ENCODE assay signal across 12 cellular contexts in genomic region chr2:59594671-59595222, GRCh38.
DNase-seq lines count a peak whose midpoint lies in the region; ATAC-seq and TF ChIP-seq lines count a peak whose summit lies in the region.
"Had no signal": no experiment of that assay in that cellular context is flagged by ENCODE, and none has a peak within 500 bp of the region (broad histone marks: within the 10 kb centered on the region; RNA-seq: fewer than 3 reads in every experiment).

No MANE protein-coding gene starts in this region.

- no peak for DNase-seq in activated B cell treated with CpG ODN at 0.5 μM for 24 hours
- no peak for DNase-seq in testis
- DNase-seq in GM10248 (ENCODE audit: extremely low spot score), result no peak
- no peak for DNase-seq in H7
- no peak for DNase-seq in stimulated activated CD4-positive, alpha-beta T cell treated with anti-CD3 and anti-CD28 coated beads, Interleukin-4, amount 100 ng/mL, for 4 hours
- DNase-seq: activated naive CD8-positive, alpha-beta T cell treated with anti-CD3 and anti-CD28 coated beads, Interleukin-2, amount 10 ng/mL, durations not matched to agents 7 days and 5 days; DMS153; glutamatergic neuron had no signal

- intact Hi-C loops in activated B cell treated with CpG ODN at 0.5 μM for 24 hours (cut with micrococcal nuclease), result loop anchor here (5.0 kb wide), 1 partner anchor 958 kb away; the partner anchor contains the start of gene BCL11A
- intact Hi-C loops in testis (cut with DNase I; ENCODE audit: low total_unique reads), result no loop called here

- peak overlapping the region; percentile 65 for H3K4me3 Mint-ChIP-seq in activated B cell treated with CpG ODN at 0.5 μM for 24 hours
- H3K4me3 Mint-ChIP-seq: activated naive CD8-positive, alpha-beta T cell treated with anti-CD3 and anti-CD28 coated beads, Interleukin-2, amount 10 ng/mL, durations not matched to agents 7 days and 5 days had no signal

- no peaks in the 10 kb centered on the region for H3K9me3 ChIP-seq in testis

- no peaks in the 10 kb centered on the region for H3K36me3 Mint-ChIP-seq in activated B cell treated with CpG ODN at 0.5 μM for 24 hours (ENCODE audit: low read depth)
- H3K36me3 Mint-ChIP-seq: activated naive CD8-positive, alpha-beta T cell treated with anti-CD3 and anti-CD28 coated beads, Interleukin-2, amount 10 ng/mL, durations not matched to agents 7 days and 5 days had no signal

- H3K4me1 Mint-ChIP-seq in activated B cell treated with CpG ODN at 0.5 μM for 24 hours, result peaks cover 19% of the 10 kb centered on the region

- H3K4me3 ChIP-seq in testis (no peak overlapping the region), H7 (ENCODE audit: insufficient read depth, low read depth, low read length) (no peak overlapping the region)

- H3K27ac ChIP-seq in testis, result no peak overlapping the region
- H3K27ac ChIP-seq: VCaP had no signal

- peak overlapping the region; percentile 77 for H3K27ac Mint-ChIP-seq in activated B cell treated with CpG ODN at 0.5 μM for 24 hours
- H3K27ac Mint-ChIP-seq: activated naive CD8-positive, alpha-beta T cell treated with anti-CD3 and anti-CD28 coated beads, Interleukin-2, amount 10 ng/mL, durations not matched to agents 7 days and 5 days had no signal

- peaks cover 7% of the 10 kb centered on the region for H3K9me3 Mint-ChIP-seq in activated B cell treated with CpG ODN at 0.5 μM for 24 hours
- H3K9me3 Mint-ChIP-seq: activated naive CD8-positive, alpha-beta T cell treated with anti-CD3 and anti-CD28 coated beads, Interleukin-2, amount 10 ng/mL, durations not matched to agents 7 days and 5 days had no signal

- TF ChIP-seq CTCF in activated B cell treated with CpG ODN at 0.5 μM for 24 hours (IDR thresholded peaks at IDR 0.05) (no peak), testis (IDR thresholded peaks at IDR 0.05) (no peak), GM10248 (IDR thresholded peaks at IDR 0.05; ENCODE audit: control extremely low read depth, extremely low read depth, low read depth, missing control alignments) (no peak)

- WGBS in testis, 2 donors, result 73 to 82% methylated on average over 5 of the region's 5 CpGs

- H3K4me1 ChIP-seq in testis, result no peaks in the 10 kb centered on the region

- ATAC-seq in GM18498 (IDR thresholded peaks at IDR 0.05; ENCODE audit: unreplicated experiment) (peak; percentile 66), GM21381 (IDR thresholded peaks at IDR 0.05; ENCODE audit: unreplicated experiment) (peak; percentile 55), HG03565 (IDR thresholded peaks at IDR 0.05; ENCODE audit: unreplicated experiment) (peak; percentile 82), activated B cell treated with CpG ODN at 0.5 μM for 24 hours (ENCODE audit: low read depth) (peak; percentile 18)

- H3K36me3 ChIP-seq in testis (ENCODE audit: low read depth, missing control alignments) (no peaks in the 10 kb centered on the region), H7 (replicated peaks; ENCODE audit: control insufficient read depth, insufficient read depth, low read length) (no peaks in the 10 kb centered on the region)

- CTCF ChIA-PET in activated B cell treated with CpG ODN at 0.5 μM for 24 hours (lab: Charles Lee) (no interaction called here), GM10248 (lab: Yijun Ruan, JAX) (no interaction called here)

- no peak for TF ChIP-seq POLR2A in testis (IDR thresholded peaks at IDR 0.05)

- H3K27me3 ChIP-seq in testis, result no peaks in the 10 kb centered on the region
- H3K27me3 ChIP-seq in H7 (ENCODE audit: control insufficient read depth, insufficient read depth, low read length), result no peaks in the 10 kb centered on the region

- POLR2A ChIA-PET in activated B cell treated with CpG ODN at 0.5 μM for 24 hours (lab: Charles Lee), result interaction anchor here (0.9 kb wide), 1 partner anchor 956 kb away, joined by 3 read pairs; no protein-coding TSS in a partner anchor
- POLR2A ChIA-PET in GM10248 (lab: Yijun Ruan, JAX), result no interaction called here

- H3K27me3 Mint-ChIP-seq in activated B cell treated with CpG ODN at 0.5 μM for 24 hours, result no peaks in the 10 kb centered on the region
- H3K27me3 Mint-ChIP-seq: activated naive CD8-positive, alpha-beta T cell treated with anti-CD3 and anti-CD28 coated beads, Interleukin-2, amount 10 ng/mL, durations not matched to agents 7 days and 5 days had no signal

Comparison
In these comparisons a context has a peak if more than half of its experiments do, and no peak if none do; other contexts are left out.
1. ATAC-seq: peak in every context shown above with its lines; median percentile 82 in HG03565; 66 in GM18498; 55 in GM21381; 18 in activated B cell treated with CpG ODN at 0.5 μM for 24 hours.